ENCODE assay signal across 1 cellular context in the genomic region with DNA sequence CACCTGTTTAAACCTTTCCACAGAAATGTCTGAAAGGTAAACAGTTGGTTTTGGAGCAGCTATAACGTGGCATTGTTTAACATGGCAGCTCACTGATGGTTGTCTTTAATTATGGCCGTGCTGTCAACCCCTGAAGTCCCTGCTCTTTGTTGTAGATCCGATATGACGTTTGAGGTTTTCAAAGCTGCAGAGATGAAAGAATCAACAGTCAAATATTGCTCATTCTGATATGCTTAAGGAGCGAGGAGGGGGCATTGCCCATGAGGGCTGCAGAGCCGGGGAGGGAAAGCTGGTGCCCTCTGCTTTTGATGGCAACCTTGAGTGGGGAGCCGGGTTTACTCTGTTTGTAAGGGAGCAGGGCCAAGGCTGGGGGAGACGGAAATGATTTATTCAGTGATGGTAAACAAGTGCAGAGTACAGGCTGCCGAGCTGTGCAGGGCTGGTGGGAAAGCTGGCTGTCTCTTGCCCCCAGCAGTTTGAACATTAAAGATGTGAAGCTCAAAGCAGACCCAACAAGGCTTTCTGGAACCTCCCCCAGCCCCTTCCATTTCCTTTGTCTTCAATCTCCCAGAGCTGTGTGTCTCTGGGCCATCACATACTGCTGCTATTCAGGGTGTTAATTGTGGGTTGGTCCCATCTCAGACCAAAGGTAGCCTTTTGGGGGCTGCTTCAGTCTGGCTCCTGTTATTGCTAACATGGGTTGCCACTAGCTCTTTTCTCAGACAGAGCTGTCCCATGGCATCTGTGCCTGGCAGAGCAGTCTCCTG.
TF ChIP-seq lines count a peak whose summit lies in the region.

No MANE protein-coding gene starts in this region.

TF ChIP-seq in HepG2, 621 proteins besides CTCF, POLR2A, EP300 and RAD21 (continued from another document and continues in another):
- peak; percentile 78; the same call in 1 of the 2 replicates for TF ChIP-seq DPF2 (CRISPR knock-in tag; IDR thresholded peaks at IDR 0.05; ENCODE audit: borderline replicate concordance, low read depth)
- TF ChIP-seq KLF15 (CRISPR knock-in tag; IDR thresholded peaks at IDR 0.05; ENCODE audit: borderline replicate concordance) = no peak
- no peak for TF ChIP-seq SAFB2 (CRISPR knock-in tag; IDR thresholded peaks at IDR 0.05; ENCODE audit: borderline replicate concordance, low read depth)
- TF ChIP-seq ZNF709 (CRISPR knock-in tag; IDR thresholded peaks at IDR 0.05) = 0 out of 2 replicates have a peak, but pooled peaks have one; percentile 27
- no peak; the same call in 1 of the 2 replicates for TF ChIP-seq ZNF567 (CRISPR knock-in tag; IDR thresholded peaks at IDR 0.05; ENCODE audit: borderline replicate concordance)
- TF ChIP-seq, protein P1, sequence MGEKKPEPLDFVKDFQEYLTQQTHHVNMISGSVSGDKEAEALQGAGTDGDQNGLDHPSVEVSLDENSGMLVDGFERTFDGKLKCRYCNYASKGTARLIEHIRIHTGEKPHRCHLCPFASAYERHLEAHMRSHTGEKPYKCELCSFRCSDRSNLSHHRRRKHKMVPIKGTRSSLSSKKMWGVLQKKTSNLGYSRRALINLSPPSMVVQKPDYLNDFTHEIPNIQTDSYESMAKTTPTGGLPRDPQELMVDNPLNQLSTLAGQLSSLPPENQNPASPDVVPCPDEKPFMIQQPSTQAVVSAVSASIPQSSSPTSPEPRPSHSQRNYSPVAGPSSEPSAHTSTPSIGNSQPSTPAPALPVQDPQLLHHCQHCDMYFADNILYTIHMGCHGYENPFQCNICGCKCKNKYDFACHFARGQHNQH (CRISPR knock-in tag; IDR thresholded peaks at IDR 0.05) = peak; percentile 94
- TF ChIP-seq ZNF432 (CRISPR knock-in tag; IDR thresholded peaks at IDR 0.05; ENCODE audit: borderline replicate concordance) = no peak
- TF ChIP-seq ZFP41 (CRISPR knock-in tag; IDR thresholded peaks at IDR 0.05; ENCODE audit: borderline replicate concordance) = no peak
- TF ChIP-seq PCBP2 (optimal IDR thresholded peaks at IDR 0.05; ENCODE audit: low read depth, low read length, poor library complexity, severe bottlenecking) = no peak
- no peak; the same call in 1 of the 2 replicates for TF ChIP-seq ZFP36L1 (CRISPR knock-in tag; IDR thresholded peaks at IDR 0.05)
- TF ChIP-seq ZNF337 (CRISPR knock-in tag; IDR thresholded peaks at IDR 0.05; ENCODE audit: borderline replicate concordance, low read depth) = peak; percentile 75; the same call in 1 of the 2 replicates
- TF ChIP-seq ATF1 (CRISPR knock-in tag; IDR thresholded peaks at IDR 0.05) = peak; percentile 85
- TF ChIP-seq PCBP1 (IDR thresholded peaks at IDR 0.05; ENCODE audit: borderline replicate concordance, low read depth, low read length) = no peak
- TF ChIP-seq, protein P2, sequence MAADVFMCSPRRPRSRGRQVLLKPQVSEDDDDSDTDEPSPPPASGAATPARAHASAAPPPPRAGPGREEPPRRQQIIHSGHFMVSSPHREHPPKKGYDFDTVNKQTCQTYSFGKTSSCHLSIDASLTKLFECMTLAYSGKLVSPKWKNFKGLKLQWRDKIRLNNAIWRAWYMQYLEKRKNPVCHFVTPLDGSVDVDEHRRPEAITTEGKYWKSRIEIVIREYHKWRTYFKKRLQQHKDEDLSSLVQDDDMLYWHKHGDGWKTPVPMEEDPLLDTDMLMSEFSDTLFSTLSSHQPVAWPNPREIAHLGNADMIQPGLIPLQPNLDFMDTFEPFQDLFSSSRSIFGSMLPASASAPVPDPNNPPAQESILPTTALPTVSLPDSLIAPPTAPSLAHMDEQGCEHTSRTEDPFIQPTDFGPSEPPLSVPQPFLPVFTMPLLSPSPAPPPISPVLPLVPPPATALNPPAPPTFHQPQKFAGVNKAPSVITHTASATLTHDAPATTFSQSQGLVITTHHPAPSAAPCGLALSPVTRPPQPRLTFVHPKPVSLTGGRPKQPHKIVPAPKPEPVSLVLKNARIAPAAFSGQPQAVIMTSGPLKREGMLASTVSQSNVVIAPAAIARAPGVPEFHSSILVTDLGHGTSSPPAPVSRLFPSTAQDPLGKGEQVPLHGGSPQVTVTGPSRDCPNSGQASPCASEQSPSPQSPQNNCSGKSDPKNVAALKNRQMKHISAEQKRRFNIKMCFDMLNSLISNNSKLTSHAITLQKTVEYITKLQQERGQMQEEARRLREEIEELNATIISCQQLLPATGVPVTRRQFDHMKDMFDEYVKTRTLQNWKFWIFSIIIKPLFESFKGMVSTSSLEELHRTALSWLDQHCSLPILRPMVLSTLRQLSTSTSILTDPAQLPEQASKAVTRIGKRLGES (CRISPR knock-in tag; IDR thresholded peaks at IDR 0.05; ENCODE audit: borderline replicate concordance) = no peak
- TF ChIP-seq ZUFSP (CRISPR knock-in tag; IDR thresholded peaks at IDR 0.05; ENCODE audit: borderline replicate concordance) = no peak
- peak; percentile 73; the same call in 1 of the 2 replicates for TF ChIP-seq CBX5 (CRISPR knock-in tag; IDR thresholded peaks at IDR 0.05; ENCODE audit: borderline replicate concordance)
- TF ChIP-seq TRIM22 (IDR thresholded peaks at IDR 0.05) = no peak
- TF ChIP-seq, protein P3, sequence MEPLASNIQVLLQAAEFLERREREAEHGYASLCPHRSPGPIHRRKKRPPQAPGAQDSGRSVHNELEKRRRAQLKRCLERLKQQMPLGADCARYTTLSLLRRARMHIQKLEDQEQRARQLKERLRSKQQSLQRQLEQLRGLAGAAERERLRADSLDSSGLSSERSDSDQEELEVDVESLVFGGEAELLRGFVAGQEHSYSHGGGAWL (CRISPR knock-in tag; IDR thresholded peaks at IDR 0.05) = peak; percentile 5; the same call in 1 of the 2 replicates
- TF ChIP-seq KLF11 (CRISPR knock-in tag; IDR thresholded peaks at IDR 0.05) = no peak
- peak; percentile 87 for TF ChIP-seq TCF7L2 (IDR thresholded peaks at IDR 0.05; ENCODE audit: low read depth, low read length)
- TF ChIP-seq NCOR1 (IDR thresholded peaks at IDR 0.05; ENCODE audit: borderline replicate concordance, low read length) = peak; percentile 76; the same call in 1 of the 2 replicates
- no peak for TF ChIP-seq GABPA (IDR thresholded peaks at IDR 0.05; ENCODE audit: low read depth, low read length)
- TF ChIP-seq GABPA (CRISPR knock-in tag; IDR thresholded peaks at IDR 0.05; ENCODE audit: low read depth) = peak; percentile 60
- peak; percentile 38; the same call in 1 of the 2 replicates for TF ChIP-seq ZNF768 (CRISPR knock-in tag; IDR thresholded peaks at IDR 0.05)
- peak; percentile 85 for TF ChIP-seq TOPORS (CRISPR knock-in tag; IDR thresholded peaks at IDR 0.05)
- TF ChIP-seq ZNF34 (CRISPR knock-in tag; IDR thresholded peaks at IDR 0.05; ENCODE audit: borderline replicate concordance) = 0 out of 2 replicates have a peak, but pooled peaks have one; percentile 20
- TF ChIP-seq ZNF20 (CRISPR knock-in tag; IDR thresholded peaks at IDR 0.05) = no peak
- TF ChIP-seq ZNF263 (CRISPR knock-in tag; IDR thresholded peaks at IDR 0.05) = no peak
- no peak for TF ChIP-seq HDAC6 (IDR thresholded peaks at IDR 0.05; ENCODE audit: low read depth, low read length)
- peak; percentile 51; the same call in 1 of the 2 replicates for TF ChIP-seq HHEX (CRISPR knock-in tag; IDR thresholded peaks at IDR 0.05)
- no peak for TF ChIP-seq HMGXB3 (CRISPR knock-in tag; IDR thresholded peaks at IDR 0.05; ENCODE audit: borderline replicate concordance)
- TF ChIP-seq FOXK2 (IDR thresholded peaks at IDR 0.05) = peak; percentile 68; the same call in 1 of the 2 replicates
- TF ChIP-seq CENPT (CRISPR knock-in tag; IDR thresholded peaks at IDR 0.05; ENCODE audit: low read depth) = no peak
- no peak for TF ChIP-seq ZZZ3 (CRISPR knock-in tag; IDR thresholded peaks at IDR 0.05; ENCODE audit: borderline replicate concordance)
- TF ChIP-seq, protein P4, sequence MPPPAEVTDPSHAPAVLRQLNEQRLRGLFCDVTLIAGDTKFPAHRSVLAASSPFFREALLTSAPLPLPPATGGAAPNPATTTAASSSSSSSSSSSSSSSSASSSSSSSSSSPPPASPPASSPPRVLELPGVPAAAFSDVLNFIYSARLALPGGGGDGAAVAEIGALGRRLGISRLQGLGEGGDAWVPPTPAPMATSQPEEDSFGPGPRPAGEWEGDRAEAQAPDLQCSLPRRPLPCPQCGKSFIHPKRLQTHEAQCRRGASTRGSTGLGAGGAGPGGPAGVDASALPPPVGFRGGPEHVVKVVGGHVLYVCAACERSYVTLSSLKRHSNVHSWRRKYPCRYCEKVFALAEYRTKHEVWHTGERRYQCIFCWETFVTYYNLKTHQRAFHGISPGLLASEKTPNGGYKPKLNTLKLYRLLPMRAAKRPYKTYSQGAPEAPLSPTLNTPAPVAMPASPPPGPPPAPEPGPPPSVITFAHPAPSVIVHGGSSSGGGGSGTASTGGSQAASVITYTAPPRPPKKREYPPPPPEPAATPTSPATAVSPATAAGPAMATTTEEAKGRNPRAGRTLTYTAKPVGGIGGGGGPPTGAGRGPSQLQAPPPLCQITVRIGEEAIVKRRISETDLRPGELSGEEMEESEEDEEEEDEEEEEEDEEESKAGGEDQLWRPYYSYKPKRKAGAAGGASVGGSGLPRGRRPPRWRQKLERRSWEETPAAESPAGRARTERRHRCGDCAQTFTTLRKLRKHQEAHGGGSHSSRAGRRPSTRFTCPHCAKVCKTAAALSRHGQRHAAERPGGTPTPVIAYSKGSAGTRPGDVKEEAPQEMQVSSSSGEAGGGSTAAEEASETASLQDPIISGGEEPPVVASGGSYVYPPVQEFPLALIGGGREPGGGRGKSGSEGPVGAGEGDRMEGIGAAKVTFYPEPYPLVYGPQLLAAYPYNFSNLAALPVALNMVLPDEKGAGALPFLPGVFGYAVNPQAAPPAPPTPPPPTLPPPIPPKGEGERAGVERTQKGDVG (CRISPR knock-in tag; IDR thresholded peaks at IDR 0.05; ENCODE audit: borderline replicate concordance) = peak; percentile 97; the same call in 1 of the 2 replicates
- no peak for TF ChIP-seq HMGA1 (CRISPR knock-in tag; conservative IDR thresholded peaks at IDR 0.05)
- TF ChIP-seq RFXAP (CRISPR knock-in tag; IDR thresholded peaks at IDR 0.05; ENCODE audit: borderline replicate concordance) = 0 out of 2 replicates have a peak, but pooled peaks have one; percentile 6
- no peak for TF ChIP-seq CHD4 (IDR thresholded peaks at IDR 0.05; ENCODE audit: borderline replicate concordance, low read length)
- TF ChIP-seq, protein P5, sequence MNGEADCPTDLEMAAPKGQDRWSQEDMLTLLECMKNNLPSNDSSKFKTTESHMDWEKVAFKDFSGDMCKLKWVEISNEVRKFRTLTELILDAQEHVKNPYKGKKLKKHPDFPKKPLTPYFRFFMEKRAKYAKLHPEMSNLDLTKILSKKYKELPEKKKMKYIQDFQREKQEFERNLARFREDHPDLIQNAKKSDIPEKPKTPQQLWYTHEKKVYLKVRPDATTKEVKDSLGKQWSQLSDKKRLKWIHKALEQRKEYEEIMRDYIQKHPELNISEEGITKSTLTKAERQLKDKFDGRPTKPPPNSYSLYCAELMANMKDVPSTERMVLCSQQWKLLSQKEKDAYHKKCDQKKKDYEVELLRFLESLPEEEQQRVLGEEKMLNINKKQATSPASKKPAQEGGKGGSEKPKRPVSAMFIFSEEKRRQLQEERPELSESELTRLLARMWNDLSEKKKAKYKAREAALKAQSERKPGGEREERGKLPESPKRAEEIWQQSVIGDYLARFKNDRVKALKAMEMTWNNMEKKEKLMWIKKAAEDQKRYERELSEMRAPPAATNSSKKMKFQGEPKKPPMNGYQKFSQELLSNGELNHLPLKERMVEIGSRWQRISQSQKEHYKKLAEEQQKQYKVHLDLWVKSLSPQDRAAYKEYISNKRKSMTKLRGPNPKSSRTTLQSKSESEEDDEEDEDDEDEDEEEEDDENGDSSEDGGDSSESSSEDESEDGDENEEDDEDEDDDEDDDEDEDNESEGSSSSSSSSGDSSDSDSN (CRISPR knock-in tag; IDR thresholded peaks at IDR 0.05) = 0 out of 2 replicates have a peak, but pooled peaks have one; percentile 23
- TF ChIP-seq ZNF589 (CRISPR knock-in tag; conservative IDR thresholded peaks at IDR 0.05) = no peak
- TF ChIP-seq HOXA3 (CRISPR knock-in tag; IDR thresholded peaks at IDR 0.05) = peak; percentile 77
